ENCODE assay signal across 20 cellular contexts in genomic region chr4:92433272-92433758, GRCh38.
DNase-seq lines count a peak whose midpoint lies in the region; ATAC-seq and TF ChIP-seq lines count a peak whose summit lies in the region.
"Had no signal": no experiment of that assay in that cellular context is flagged by ENCODE, and none has a peak within 500 bp of the region (broad histone marks: within the 10 kb centered on the region; RNA-seq: fewer than 3 reads in every experiment).

No MANE protein-coding gene starts in this region.

- TF ChIP-seq EP300 in gastroesophageal sphincter (IDR thresholded peaks at IDR 0.05), result no peak

- no peaks in the 10 kb centered on the region for H3K4me1 ChIP-seq in gastroesophageal sphincter
- H3K4me1 ChIP-seq: BLaER1 treated with 17β-estradiol and CSF1 and Interleukin-3, amounts not matched to agents 10 nM and 100 nM had no signal

- H3K27me3 ChIP-seq in gastroesophageal sphincter, result no peaks in the 10 kb centered on the region
- H3K27me3 ChIP-seq: BLaER1 treated with 17β-estradiol and CSF1 and Interleukin-3, amounts not matched to agents 10 nM and 100 nM had no signal

- DNase-seq in G401 (ENCODE audit: low spot score), result peak; percentile 47
- peak; percentile 29 to 75 for DNase-seq in NCI-H446 (lab: John Stamatoyannopoulos, UW)
- peak; percentile 80 for DNase-seq in iPS DF 19.7 (ENCODE audit: low read depth, low spot score)
- peak; percentile 14 for DNase-seq in iPS-NIHi7 (ENCODE audit: extremely low spot score)
- DNase-seq in activated gamma-delta T cell treated with Interleukin-2 at 50 U/mL for 16 hours, result no peak
- no peak for DNase-seq in RPMI8226
- DNase-seq: 8988T; CD4-positive, alpha-beta memory T cell; DMS153; GF-D8; KG1; NCI-H1092 treated with DMSO at 0.1 percent for 48 hours; NCI-H146; NCI-H2029; NCI-H2227 treated with DMSO at 0.1 percent for 48 hours; NCI-H526; SHP77 had no signal

- no peak overlapping the region for H3K27ac ChIP-seq in gastroesophageal sphincter
- H3K27ac ChIP-seq: BLaER1 treated with 17β-estradiol and CSF1 and Interleukin-3, amounts not matched to agents 10 nM and 100 nM had no signal

- H3K36me3 ChIP-seq in gastroesophageal sphincter, result no peaks in the 10 kb centered on the region
- H3K36me3 ChIP-seq: BLaER1 treated with 17β-estradiol and CSF1 and Interleukin-3, amounts not matched to agents 10 nM and 100 nM had no signal

- no peak overlapping the region for H3K4me3 ChIP-seq in gastroesophageal sphincter
- H3K4me3 ChIP-seq: BLaER1 treated with 17β-estradiol and CSF1 and Interleukin-3, amounts not matched to agents 10 nM and 100 nM had no signal

- in situ Hi-C loops in G401 (cut with HindIII; ENCODE audit: low sequenced_read_pairs), result no loop called here

- no peak for ATAC-seq in HG02840 (IDR thresholded peaks at IDR 0.05; ENCODE audit: low FRiP score, unreplicated experiment)
- no peak for ATAC-seq in gastroesophageal sphincter

- no peak for TF ChIP-seq POLR2A in gastroesophageal sphincter (IDR thresholded peaks at IDR 0.05)

- no peak for TF ChIP-seq CTCF in gastroesophageal sphincter (IDR thresholded peaks at IDR 0.05)

- 80 to 95% methylated on average over 1 to 3 of the region's 4 CpGs for WGBS in gastroesophageal sphincter (ENCODE audit: low coverage in 1 of 2), 2 donors

- H3K9me3 ChIP-seq in gastroesophageal sphincter, result no peaks in the 10 kb centered on the region

Comparison
In these comparisons a context has a peak if more than half of its experiments do, and no peak if none do; other contexts are left out.
1. DNase-seq: peak in G401 (single experiment), NCI-H446 (2 of 2), iPS DF 19.7 (single experiment) and iPS-NIHi7 (single experiment); none in activated gamma-delta T cell treated with Interleukin-2 at 50 U/mL for 16 hours (single experiment) and RPMI8226 (single experiment).